8 cellular contexts compared by ENCODE assay signal in the genomic region with DNA sequence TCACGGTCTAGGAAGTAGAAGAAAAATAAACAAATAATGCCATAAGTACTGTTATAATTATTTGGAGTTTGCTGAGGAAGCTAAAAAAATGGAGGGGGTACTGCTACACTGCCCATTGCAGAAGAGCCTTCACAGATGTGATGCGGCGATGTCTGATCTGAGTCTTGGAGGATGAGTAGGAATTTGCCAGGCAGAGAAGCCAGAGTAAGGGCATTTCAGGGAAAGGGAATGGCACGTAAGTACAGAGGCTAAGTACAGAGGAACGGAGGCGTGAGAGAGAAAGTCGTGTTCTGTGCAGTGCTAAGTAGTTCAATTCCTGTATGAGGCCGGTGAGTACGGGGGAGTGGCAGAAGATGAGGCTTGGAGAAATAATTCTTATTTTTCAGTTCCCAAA. TPM values are rescaled to one million over a fixed set of nuclear protein-coding genes. Genes with fewer than 3 reads are reported as not detected.
DNase-seq lines count a peak whose midpoint lies in the region; ATAC-seq and TF ChIP-seq lines count a peak whose summit lies in the region.

No MANE protein-coding gene starts in this region.

- no peak overlapping the region for H2BK120ac ChIP-seq in mesendoderm (ENCODE audit: low read depth, low read length)

- DNase-seq in NCI-H510A treated with DMSO at 0.1 percent for 48 hours (lab: John Stamatoyannopoulos, UW) (peak; percentile 41), NCI-H510A (lab: John Stamatoyannopoulos, UW) (no peak), NCI-H345 (lab: John Stamatoyannopoulos, UW) (peak; percentile 28), caudate nucleus (lab: John Stamatoyannopoulos, UW) (peak in 37 of 61 donors; percentile 10 to 82 (median 39)), mesendoderm (no peak), upper lobe of right lung (no peak), COLO668 (lab: John Stamatoyannopoulos, UW; ENCODE audit: unreplicated experiment) (no peak), cerebellum (ENCODE audit: low spot score) (no peak)

- H3K27ac ChIP-seq in caudate nucleus (ENCODE audit: low read depth, low read length) (peak overlapping the region; percentile 9), mesendoderm (ENCODE audit: low read depth, low read length) (no peak overlapping the region), upper lobe of right lung (no peak overlapping the region)

- H3K23ac ChIP-seq in mesendoderm (ENCODE audit: low read length): no peak overlapping the region

- H3K9ac ChIP-seq in mesendoderm (ENCODE audit: low read length): peak overlapping the region; percentile 61

- no peaks in the 10 kb centered on the region for H3K79me1 ChIP-seq in mesendoderm (ENCODE audit: low read length)

- H2AK5ac ChIP-seq in mesendoderm (ENCODE audit: low read length): no peak overlapping the region

- no peak overlapping the region for H2BK5ac ChIP-seq in mesendoderm (ENCODE audit: low read length)

- H3K79me2 ChIP-seq in mesendoderm (ENCODE audit: control insufficient read depth, insufficient read depth, low read length): peaks cover 31% of the 10 kb centered on the region

- H4K8ac ChIP-seq in mesendoderm (ENCODE audit: low read depth, low read length): no peak overlapping the region

- H3K9me3 ChIP-seq in upper lobe of right lung: no peaks in the 10 kb centered on the region

- no CpG with 5 or more reads among the region's 9 CpGs for WGBS in mesendoderm (ENCODE audit: extremely low coverage, insufficient coverage, low lambda C conversion rate)

- peak overlapping the region; percentile 59 for H3K56ac ChIP-seq in mesendoderm (ENCODE audit: low read length)

- ATAC-seq in upper lobe of right lung: no peak

- TF ChIP-seq CTCF in upper lobe of right lung (IDR thresholded peaks at IDR 0.05): no peak

- intact Hi-C loops in upper lobe of right lung (cut with DNase I): no loop called here

- H3K4ac ChIP-seq in mesendoderm (ENCODE audit: low read depth, low read length): no peak overlapping the region

- H3K27me3 ChIP-seq in mesendoderm (ENCODE audit: insufficient read depth, low read length, poor library complexity): no peaks in the 10 kb centered on the region
- no peaks in the 10 kb centered on the region for H3K27me3 ChIP-seq in upper lobe of right lung

- no peak overlapping the region for H3K4me3 ChIP-seq in mesendoderm (ENCODE audit: low read length)
- peak overlapping the region; percentile 99 for H3K4me3 ChIP-seq in upper lobe of right lung

- no peak overlapping the region for H3K18ac ChIP-seq in mesendoderm (ENCODE audit: low read length)

- no peaks in the 10 kb centered on the region for H3K4me1 ChIP-seq in mesendoderm (ENCODE audit: control insufficient read depth, low read depth, low read length)
- peaks cover 30% of the 10 kb centered on the region for H3K4me1 ChIP-seq in upper lobe of right lung

- H3K36me3 ChIP-seq in mesendoderm (ENCODE audit: control insufficient read depth, insufficient read depth, low read length): no peaks in the 10 kb centered on the region
- no peaks in the 10 kb centered on the region for H3K36me3 ChIP-seq in upper lobe of right lung

- H2BK15ac ChIP-seq in mesendoderm (replicated peaks; ENCODE audit: low read depth): no peak overlapping the region

- H3K4me2 ChIP-seq in mesendoderm (ENCODE audit: low read length): peak overlapping the region; percentile 54

- H4K5ac ChIP-seq in mesendoderm (ENCODE audit: low read length): no peak overlapping the region

RNA-seq across cellular contexts. Expression of a gene that starts 0.7 kb away (rescaled TPM):
- 144 TPM for polyA plus RNA-seq in mesendoderm (2013, experiment 1 of 2)
- polyA plus RNA-seq in mesendoderm (2013, experiment 2 of 2): 132 TPM
- total RNA-seq in upper lobe of right lung (139 TPM), cerebellum (74.9 TPM)

RNA-seq across cellular contexts. Expression of a gene that starts 50.2 kb away (rescaled TPM):
- 32.9 TPM for polyA plus RNA-seq in mesendoderm (2013, experiment 1 of 2)
- polyA plus RNA-seq in mesendoderm (2013, experiment 2 of 2): 32.7 TPM
- total RNA-seq in upper lobe of right lung (79.1 TPM), cerebellum (37.9 TPM)

Comparison
In these comparisons a context has a peak if more than half of its experiments do, and no peak if none do; other contexts are left out.
1. DNase-seq: peak in NCI-H510A treated with DMSO at 0.1 percent for 48 hours (single experiment), NCI-H345 (single experiment) and caudate nucleus (37 of 61); none in NCI-H510A (single experiment), mesendoderm (single experiment), upper lobe of right lung (single experiment), COLO668 (single experiment) and cerebellum (single experiment).